24 cellular contexts compared by ENCODE assay signal in genomic region chr15:73889725-73890124, GRCh38. TPM values are rescaled to one million over a fixed set of nuclear protein-coding genes. Genes with fewer than 3 reads are reported as not detected.
"Had no signal": no experiment of that assay in that cellular context is flagged by ENCODE, and none has a peak within 500 bp of the region (broad histone marks: within the 10 kb centered on the region; RNA-seq: fewer than 3 reads in every experiment).

No MANE protein-coding gene starts in this region.

- H3K4me2 ChIP-seq: KMS-11, SK-N-SH had no signal

- H3K9ac ChIP-seq: KMS-11, SK-N-SH had no signal

- ATAC-seq: HepG2, K562 had no signal

- DNase-seq: Kasumi-1, MM.1S, NCI-H1092 treated with DMSO at 0.1 percent for 48 hours, NCI-H1436, NCI-H187, NCI-H2029, NCI-H2081 treated with DMSO at 0.1 percent for 48 hours, NCI-H2171, NCI-H226, NCI-H446, NCI-H510A, NCI-H524 treated with DMSO at 0.1 percent for 48 hours, NCI-H69, NCI-H774, RPMI8226, SHP77 had no signal

- H3K4me3 ChIP-seq: K562 had no signal

- H3K27ac Mint-ChIP-seq: IgD-negative memory B cell had no signal

- H3K36me3 Mint-ChIP-seq: IgD-negative memory B cell had no signal

- H3K4me1 Mint-ChIP-seq: IgD-negative memory B cell had no signal

- H3K9me3 ChIP-seq: SK-N-SH had no signal

- H3K27ac ChIP-seq: KMS-11 had no signal

RNA-seq across cellular contexts. Expression of gene TBC1D21, which starts 16.4 kb away (rescaled TPM):
- total RNA-seq: HepG2, HT1080, K562, M059J, SK-MEL-5 had no signal
- polyA plus RNA-seq: HepG2, IgD-negative memory B cell, K562, SK-N-SH had no signal

RNA-seq across cellular contexts. Expression of gene LOXL1, which starts 36.5 kb away (rescaled TPM):
- polyA plus RNA-seq: K562 had no signal
